ENCODE assay signal across 10 cellular contexts in the genomic region with DNA sequence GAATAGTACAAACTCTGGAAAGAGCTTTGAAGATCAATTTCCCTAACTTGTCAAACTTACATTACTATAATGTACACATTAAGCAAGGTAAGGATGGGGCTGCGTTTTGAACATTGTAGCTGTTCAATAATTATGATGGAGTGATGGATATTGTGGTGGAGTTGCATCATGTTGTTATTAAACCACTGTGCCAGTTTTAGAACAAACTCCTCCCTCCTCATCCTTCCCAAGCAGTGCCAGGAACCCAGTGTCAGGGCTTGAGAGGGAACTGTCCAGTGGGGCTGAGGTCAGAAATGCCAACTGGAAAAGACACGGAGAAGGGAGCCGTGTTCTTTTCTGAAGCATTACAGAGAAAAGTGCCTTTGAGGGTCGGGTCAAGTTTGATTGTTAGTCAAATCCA.
"Had no signal": no experiment of that assay in that cellular context is flagged by ENCODE, and none has a peak within 500 bp of the region (broad histone marks: within the 10 kb centered on the region; RNA-seq: fewer than 3 reads in every experiment).

No MANE protein-coding gene starts in this region.

- H3K36me3 ChIP-seq: left lung, suprapubic skin had no signal

- H3K4me1 ChIP-seq: left lung, suprapubic skin had no signal

- H3K4me3 ChIP-seq: left lung, mucosa of descending colon, suprapubic skin had no signal

- H3K9me3 ChIP-seq: left lung, mucosa of descending colon, suprapubic skin had no signal

- DNase-seq: activated CD4-positive, alpha-beta T cell treated with anti-CD3 and anti-CD28 coated beads, Interleukin-2, amount 50 U/mL, for 1 hour; activated naive CD4-positive, alpha-beta T cell treated with anti-CD3 and anti-CD28 coated beads, Interleukin-2, amount 10 ng/mL, durations not matched to agents 7 days and 5 days; left lung; mucosa of descending colon; natural killer cell; small intestine; stimulated activated CD4-positive, alpha-beta T cell treated with anti-CD3 and anti-CD28 coated beads, Interleukin-4, amount 100 ng/mL, for 24 hours; stimulated activated naive CD4-positive, alpha-beta T cell treated with Interleukin-2 at 50 U/mL for 16 hours; trophoblast cell had no signal

- H3K27ac ChIP-seq: left lung, suprapubic skin had no signal
